Comparison of ENCODE assay signal across 9 cellular contexts in the genomic region with DNA sequence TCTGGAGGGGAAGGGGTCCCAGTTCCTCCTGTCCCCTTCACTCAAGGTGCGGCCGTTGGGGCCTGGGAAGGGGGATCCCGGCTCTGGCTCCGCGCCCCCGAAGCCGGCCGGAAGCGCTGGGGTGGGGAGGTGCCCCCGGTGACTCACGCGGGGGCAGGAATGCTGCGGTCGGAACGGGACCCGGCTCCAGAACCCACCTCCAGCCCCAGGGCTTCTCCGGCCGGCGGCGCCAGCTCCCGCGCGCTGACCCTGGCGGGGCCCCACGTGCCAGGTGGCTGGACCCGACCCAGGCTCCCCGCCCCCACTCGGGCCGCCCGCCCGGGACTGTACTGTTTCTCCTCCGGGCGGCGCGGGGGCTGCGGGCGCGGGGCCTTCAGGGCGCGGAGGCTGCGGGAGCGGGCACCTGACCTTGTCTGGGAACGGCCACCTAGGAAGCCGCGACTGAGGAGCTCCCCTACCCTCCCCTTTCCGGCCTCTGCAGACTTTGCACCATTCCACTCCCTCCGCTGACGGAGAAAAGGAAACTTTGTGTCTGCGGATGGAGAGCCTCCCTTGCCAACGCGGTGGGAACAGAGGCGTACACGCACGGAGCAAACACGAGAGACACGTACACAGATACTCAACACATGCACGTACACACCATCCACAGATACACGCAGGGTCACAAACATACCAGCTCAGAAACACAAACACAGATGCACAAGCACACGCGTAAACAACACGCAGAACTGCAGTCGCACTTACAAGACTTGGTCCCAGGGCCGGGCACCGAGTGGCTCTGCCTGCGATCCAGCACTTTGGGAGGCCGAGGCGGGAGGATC. TPM values are rescaled to one million over a fixed set of nuclear protein-coding genes. Genes with fewer than 3 reads are reported as not detected.
DNase-seq lines count a peak whose midpoint lies in the region; ATAC-seq, FAIRE-seq and TF ChIP-seq lines count a peak whose summit lies in the region.
"Had no signal": no experiment of that assay in that cellular context is flagged by ENCODE, and none has a peak within 500 bp of the region (broad histone marks: within the 10 kb centered on the region; RNA-seq: fewer than 3 reads in every experiment).

No MANE protein-coding gene starts in this region.

- H3K9ac ChIP-seq in H1 (replicated peaks in 1 of 4; ENCODE audit: extremely low read depth in 1 of 4, low read depth in 3 of 4, low read length in 3 of 4) = peak overlapping the region in 3 of 4 experiments; percentile 54 to 64 (median 58); a peak in 5 of 7 replicates

- peak overlapping the region; percentile 0 for H3K14ac ChIP-seq in H1 (ENCODE audit: insufficient read length)

- H3K27me3 ChIP-seq in H1 (replicated peaks in 1 of 4; ENCODE audit: control insufficient read depth in 3 of 4, extremely low read depth in 1 of 4, insufficient read depth in 3 of 4, low read length in 3 of 4) = no peaks in the 10 kb centered on the region

- H4K5ac ChIP-seq in H1 (ENCODE audit: insufficient read length, low read depth, low read length) = peak overlapping the region; percentile 63

- no peak overlapping the region for H2AFZ ChIP-seq in H1 (ENCODE audit: low read length)

- peaks cover 0 to 11% of the 10 kb centered on the region in 2 experiments for H4K20me1 ChIP-seq in H1 (replicated peaks in 1 of 2; ENCODE audit: control insufficient read depth in 1 of 2, insufficient read depth in 2 of 2, low read length in 2 of 2)

- 32% methylated on average over 43 of the region's 67 CpGs; no CpG with 5 or more reads in 1 of the 2 experiments for WGBS in H1 (ENCODE audit: extremely low coverage in 1 of 2, insufficient coverage in 1 of 2, insufficient read length in 1 of 2, insufficient replicate concordance in 2 of 2, low coverage in 1 of 2, low lambda C conversion rate in 2 of 2, missing lambda C conversion rate in 1 of 2), 2 experiments

- CTCF ChIA-PET in activated CD8-positive, alpha-beta T cell treated with anti-CD3 and anti-CD28 coated beads, Interleukin-2, amount 10 ng/mL, durations not matched to agents 7 days and 5 days (lab: Charles Lee) = interaction anchor here (1.0 to 1.2 kb wide), 3 partner anchors 36 to 591 kb away, joined by 3 to 4 read pairs (median 3); a partner anchor contains a TSS
- CTCF ChIA-PET in H1 (lab: Charles Lee; ENCODE audit: partially characterized antibody) = interaction anchor here (0.5 to 1.5 kb wide), 8 partner anchors 16 to 337 kb away, joined by 3 to 6 read pairs (median 3); a partner anchor contains a TSS

- POLR2A ChIA-PET in activated CD8-positive, alpha-beta T cell treated with anti-CD3 and anti-CD28 coated beads, Interleukin-2, amount 10 ng/mL, durations not matched to agents 7 days and 5 days (lab: Charles Lee) = interaction anchor here (0.8 kb wide), 1 partner anchor 44 kb away, joined by 4 read pairs; no protein-coding TSS in a partner anchor
- POLR2A ChIA-PET in H1 (lab: Charles Lee; ENCODE audit: partially characterized antibody) = interaction anchor here (0.8 to 4.7 kb wide), 16 partner anchors 9 to 535 kb away, joined by 3 to 66 read pairs (median 4); a partner anchor contains a TSS

- H3K4me3 Mint-ChIP-seq in activated CD8-positive, alpha-beta T cell treated with anti-CD3 and anti-CD28 coated beads, Interleukin-2, amount 10 ng/mL, durations not matched to agents 7 days and 5 days = peak overlapping the region; percentile 77

- H3K79me2 ChIP-seq in H1 (ENCODE audit: control insufficient read depth in 1 of 2, insufficient read depth in 2 of 2, low read length in 2 of 2) = peaks cover 0 to 4% of the 10 kb centered on the region in 2 experiments; a peak in 1 of 4 replicates

- ATAC-seq in activated CD8-positive, alpha-beta T cell treated with anti-CD3 and anti-CD28 coated beads, Interleukin-2, amount 10 ng/mL, durations not matched to agents 7 days and 5 days = peak; percentile 62

- peak overlapping the region; percentile 24 to 56 (median 38) for H3K4me3 ChIP-seq in H1 (ENCODE audit: extremely low read depth in 1 of 4, insufficient read depth in 2 of 4, low read depth in 3 of 4, low read length in 4 of 4)

- no peak for TF ChIP-seq CTCF in H1 (IDR thresholded peaks at IDR 0.05; ENCODE audit: control extremely low read depth in 1 of 3, insufficient read depth in 1 of 3, low read depth in 1 of 3, low read length in 3 of 3)

- DNase-seq in DMS 273 (lab: John Stamatoyannopoulos, UW; ENCODE audit: unreplicated experiment) (peak; percentile 37), DMS 273 treated with DMSO at 0.1 percent for 48 hours (lab: John Stamatoyannopoulos, UW) (no peak), H1 (ENCODE audit: low read depth in 1 of 2, low spot score in 2 of 2) (peak in 1 of 2 experiments; percentile 79), medulla oblongata (ENCODE audit: extremely low spot score) (peak; percentile 27), NCI-H446 treated with DMSO at 0.1 percent for 48 hours (lab: John Stamatoyannopoulos, UW) (no peak), 8988T (no peak)
- peak; percentile 50 for DNase-seq in activated CD8-positive, alpha-beta T cell treated with anti-CD3 and anti-CD28 coated beads, Interleukin-2, amount 10 ng/mL, durations not matched to agents 7 days and 5 days
- peak in 2 of 3 donors; percentile 8 to 33 for DNase-seq in stimulated activated CD4-positive, alpha-beta T cell treated with anti-CD3 and anti-CD28 coated beads, TNF-alpha, amount 100 ng/mL, for 48 hours (ENCODE audit: low read depth in 3 of 3)

- H3K23ac ChIP-seq in H1 (ENCODE audit: insufficient read length) = no peak overlapping the region

- H3K18ac ChIP-seq in H1 (ENCODE audit: extremely low read depth, low read length) = peak overlapping the region; percentile 88

- H3K79me1 ChIP-seq in H1 (ENCODE audit: low read depth, low read length) = peaks cover 11% of the 10 kb centered on the region

- no peak for FAIRE-seq in H1 (lab: Jason Lieb, UNC)

- peak overlapping the region; percentile 97 for H2BK120ac ChIP-seq in H1 (replicated peaks; ENCODE audit: low read depth, low read length)

- peak overlapping the region; percentile 85 for H2BK5ac ChIP-seq in H1 (ENCODE audit: low read depth, low read length)

- H3K9me3 Mint-ChIP-seq in activated CD8-positive, alpha-beta T cell treated with anti-CD3 and anti-CD28 coated beads, Interleukin-2, amount 10 ng/mL, durations not matched to agents 7 days and 5 days (ENCODE audit: insufficient read depth) = no peaks in the 10 kb centered on the region

- H3K36me3 ChIP-seq in H1 (ENCODE audit: control insufficient read depth in 2 of 4, insufficient read depth in 4 of 4, low read length in 3 of 4) = peaks cover 0 to 21% (median 3%) of the 10 kb centered on the region in 4 experiments; a peak in 4 of 8 replicates

- TF ChIP-seq POLR2A in H1 (IDR thresholded peaks at IDR 0.05; ENCODE audit: control extremely low read depth in 1 of 2, low read depth in 2 of 2, low read length in 2 of 2) = peak in 1 of 2 experiments; percentile 63; a peak in 2 of 3 replicates

- peak overlapping the region; percentile 99 for H2BK15ac ChIP-seq in H1 (ENCODE audit: low read length)

- H3K23me2 ChIP-seq in H1 (ENCODE audit: low read depth, low read length) = peaks cover 16% of the 10 kb centered on the region

- H3K4ac ChIP-seq in H1 (replicated peaks; ENCODE audit: insufficient read length, low read depth, low read length) = peak overlapping the region; percentile 100

- peak overlapping the region; percentile 100 for H2BK12ac ChIP-seq in H1 (ENCODE audit: low read depth, low read length)

- H3K27ac Mint-ChIP-seq in activated CD8-positive, alpha-beta T cell treated with anti-CD3 and anti-CD28 coated beads, Interleukin-2, amount 10 ng/mL, durations not matched to agents 7 days and 5 days = peak overlapping the region; percentile 74

- peak overlapping the region; percentile 71 to 93 for H3K4me2 ChIP-seq in H1 (ENCODE audit: insufficient read depth in 1 of 2, low read depth in 2 of 2, low read length in 2 of 2)

- H3K9me3 ChIP-seq in H1 (ENCODE audit: insufficient read depth in 2 of 2, low read depth in 1 of 2, low read length in 1 of 2) = no peaks in the 10 kb centered on the region

- H4K91ac ChIP-seq in H1 (replicated peaks; ENCODE audit: insufficient read length, low read length) = peak overlapping the region; percentile 98

- H3K27ac ChIP-seq in H1 (ENCODE audit: low read depth, low read length) = peak overlapping the region; percentile 54
- H3K27ac ChIP-seq: 22Rv1 had no signal

- TF ChIP-seq EP300 in H1 (IDR thresholded peaks at IDR 0.05; ENCODE audit: borderline replicate concordance in 1 of 2, low read depth in 2 of 2, low read length in 2 of 2) = no peak

- no peak for TF ChIP-seq RAD21 in H1 (IDR thresholded peaks at IDR 0.05 in 1 of 2, conservative IDR thresholded peaks at IDR 0.05 in 1 of 2; ENCODE audit: low read depth in 2 of 2, low read length in 2 of 2)

- H3K56ac ChIP-seq in H1 (replicated peaks; ENCODE audit: insufficient read length, low read depth, low read length) = no peak overlapping the region

- peak overlapping the region; percentile 92; the same call in 1 of the 2 replicates for H2BK20ac ChIP-seq in H1 (ENCODE audit: low read length)

- peaks cover 12% of the 10 kb centered on the region for H3K4me1 Mint-ChIP-seq in activated CD8-positive, alpha-beta T cell treated with anti-CD3 and anti-CD28 coated beads, Interleukin-2, amount 10 ng/mL, durations not matched to agents 7 days and 5 days (ENCODE audit: low read depth)

- peak overlapping the region; percentile 96 for H2AK5ac ChIP-seq in H1 (ENCODE audit: low read depth, low read length)

- H3K4me1 ChIP-seq in H1 (replicated peaks in 1 of 4; ENCODE audit: control insufficient read depth in 3 of 4, insufficient read depth in 4 of 4, low read length in 3 of 4) = peaks cover 8 to 26% (median 17%) of the 10 kb centered on the region in 4 experiments

- H4K8ac ChIP-seq in H1 (ENCODE audit: extremely low read depth, insufficient read depth, low read length) = peak overlapping the region; percentile 89

- H3K27me3 Mint-ChIP-seq in activated CD8-positive, alpha-beta T cell treated with anti-CD3 and anti-CD28 coated beads, Interleukin-2, amount 10 ng/mL, durations not matched to agents 7 days and 5 days (ENCODE audit: low read depth) = peaks cover 21% of the 10 kb centered on the region

- no peaks in the 10 kb centered on the region for H3K36me3 Mint-ChIP-seq in activated CD8-positive, alpha-beta T cell treated with anti-CD3 and anti-CD28 coated beads, Interleukin-2, amount 10 ng/mL, durations not matched to agents 7 days and 5 days (ENCODE audit: low read depth)

RNA-seq across cellular contexts. Expression of a gene that starts 7.2 kb away (rescaled TPM):
- total RNA-seq in activated CD8-positive, alpha-beta T cell treated with anti-CD3 and anti-CD28 coated beads, Interleukin-2, amount 10 ng/mL, durations not matched to agents 7 days and 5 days = not detected
- 51.0 and 53.3 TPM in 2 replicates for total RNA-seq in H1 (2021; fragmentation: NEBNext Ultra II Directional; extraction: Animal tissue kit (Norgen Biotek cat#: 25700))
- polyA plus RNA-seq in H1 (2011; rRNA removed) = 35.3 and 62.4 TPM in 2 replicates
- 32.1 TPM for polyA plus RNA-seq in H1 (2011; cell fraction: cytosol; rRNA removed)
- 35.7 TPM for polyA plus RNA-seq in H1 (2011; cell fraction: nucleus; rRNA removed)
- 25.0 to 41.1 TPM (median 36.3 TPM) in 4 replicates for polyA plus RNA-seq in H1 (2012, experiment 1 of 2)
- polyA plus RNA-seq in H1 (2012, experiment 2 of 2) = 20.2 TPM
- polyA plus RNA-seq in H1 (2013, experiment 1 of 2) = 28.7 TPM
- polyA plus RNA-seq in H1 (2013, experiment 2 of 2) = 31.9 TPM
- polyA minus RNA-seq in H1 (2011; rRNA and poly(A)+ RNA removed) = 88.6 and 100 TPM in 2 replicates
- polyA minus RNA-seq in H1 (2011; cell fraction: cytosol; rRNA and poly(A)+ RNA removed) = 72.1 TPM
- 34.7 TPM for polyA minus RNA-seq in H1 (2011; cell fraction: nucleus; rRNA and poly(A)+ RNA removed)

RNA-seq across cellular contexts. Expression of a gene that starts 33.2 kb away (rescaled TPM):
- total RNA-seq in activated CD8-positive, alpha-beta T cell treated with anti-CD3 and anti-CD28 coated beads, Interleukin-2, amount 10 ng/mL, durations not matched to agents 7 days and 5 days = under 1 TPM; 0.83 to 0.95 TPM
- 245 and 267 TPM in 2 replicates for total RNA-seq in H1 (2021; fragmentation: NEBNext Ultra II Directional; extraction: Animal tissue kit (Norgen Biotek cat#: 25700))
- 97.9 and 210 TPM in 2 replicates for polyA plus RNA-seq in H1 (2011; rRNA removed)
- 52.4 TPM for polyA plus RNA-seq in H1 (2011; cell fraction: cytosol; rRNA removed)
- polyA plus RNA-seq in H1 (2011; cell fraction: nucleus; rRNA removed) = 157 TPM
- polyA plus RNA-seq in H1 (2012, experiment 1 of 2) = 214 to 243 TPM (median 222 TPM) in 4 replicates
- polyA plus RNA-seq in H1 (2012, experiment 2 of 2) = 261 TPM
- polyA plus RNA-seq in H1 (2013, experiment 1 of 2) = 325 TPM
- 381 TPM for polyA plus RNA-seq in H1 (2013, experiment 2 of 2)
- 53.2 and 95.0 TPM in 2 replicates for polyA minus RNA-seq in H1 (2011; rRNA and poly(A)+ RNA removed)
- 96.9 TPM for polyA minus RNA-seq in H1 (2011; cell fraction: cytosol; rRNA and poly(A)+ RNA removed)
- polyA minus RNA-seq in H1 (2011; cell fraction: nucleus; rRNA and poly(A)+ RNA removed) = 50.5 TPM

RNA-seq across cellular contexts. Expression of a gene that starts 37.9 kb away (rescaled TPM):
- 100 to 1,000 TPM; 332 to 340 TPM for total RNA-seq in activated CD8-positive, alpha-beta T cell treated with anti-CD3 and anti-CD28 coated beads, Interleukin-2, amount 10 ng/mL, durations not matched to agents 7 days and 5 days
- 264 and 268 TPM in 2 replicates for total RNA-seq in H1 (2021; fragmentation: NEBNext Ultra II Directional; extraction: Animal tissue kit (Norgen Biotek cat#: 25700))
- 99.5 and 157 TPM in 2 replicates for polyA plus RNA-seq in H1 (2011; rRNA removed)
- polyA plus RNA-seq in H1 (2011; cell fraction: cytosol; rRNA removed) = 56.3 TPM
- polyA plus RNA-seq in H1 (2011; cell fraction: nucleus; rRNA removed) = 88.3 TPM
- 160 to 208 TPM (median 194 TPM) in 4 replicates for polyA plus RNA-seq in H1 (2012, experiment 1 of 2)
- 135 TPM for polyA plus RNA-seq in H1 (2012, experiment 2 of 2)
- 206 TPM for polyA plus RNA-seq in H1 (2013, experiment 1 of 2)
- 213 TPM for polyA plus RNA-seq in H1 (2013, experiment 2 of 2)
- polyA minus RNA-seq in H1 (2011; rRNA and poly(A)+ RNA removed) = 91.8 and 93.7 TPM in 2 replicates
- polyA minus RNA-seq in H1 (2011; cell fraction: cytosol; rRNA and poly(A)+ RNA removed) = 73.7 TPM
- polyA minus RNA-seq in H1 (2011; cell fraction: nucleus; rRNA and poly(A)+ RNA removed) = 84.1 TPM

Comparison
In these comparisons a context has a peak if more than half of its experiments do, and no peak if none do; other contexts are left out.
1. DNase-seq: peak in DMS 273 (single experiment), activated CD8-positive, alpha-beta T cell treated with anti-CD3 and anti-CD28 coated beads, Interleukin-2, amount 10 ng/mL, durations not matched to agents 7 days and 5 days (single experiment), medulla oblongata (single experiment) and stimulated activated CD4-positive, alpha-beta T cell treated with anti-CD3 and anti-CD28 coated beads, TNF-alpha, amount 100 ng/mL, for 48 hours (2 of 3); none in DMS 273 treated with DMSO at 0.1 percent for 48 hours (single experiment), NCI-H446 treated with DMSO at 0.1 percent for 48 hours (single experiment) and 8988T (single experiment).
2. RNA of a gene that starts 7.2 kb away (total RNA-seq): 51.0 to 53.3 TPM in H1; not detected in activated CD8-positive, alpha-beta T cell treated with anti-CD3 and anti-CD28 coated beads, Interleukin-2, amount 10 ng/mL, durations not matched to agents 7 days and 5 days; every median in the first group is over 10 times any median in the second.
3. RNA of a gene that starts 33.2 kb away (total RNA-seq): 245 to 267 TPM in H1; 0.83 to 0.95 TPM in activated CD8-positive, alpha-beta T cell treated with anti-CD3 and anti-CD28 coated beads, Interleukin-2, amount 10 ng/mL, durations not matched to agents 7 days and 5 days; every median in the first group is over 100 times any median in the second.